ENCODE assay signal across 7 cellular contexts in the genomic region with DNA sequence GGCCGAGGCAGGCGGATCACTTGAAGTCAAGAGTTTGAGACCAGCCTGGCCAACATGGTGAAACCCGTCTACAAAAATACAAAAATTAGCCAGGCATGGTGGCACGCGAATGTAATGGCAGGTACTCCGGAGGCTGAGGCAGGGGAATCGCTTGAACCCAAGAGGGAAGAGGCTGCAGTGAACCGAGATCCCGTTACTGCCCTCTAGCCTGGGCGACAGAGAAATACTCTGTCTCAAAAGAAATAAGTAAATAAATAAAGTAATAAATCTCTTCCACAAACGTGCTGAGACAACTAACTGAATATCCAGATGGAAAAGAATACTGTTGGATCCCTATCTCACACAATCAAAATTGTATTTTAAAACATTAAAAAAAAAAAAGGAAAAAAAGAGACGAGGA. TPM values are rescaled to one million over a fixed set of nuclear protein-coding genes. Genes with fewer than 3 reads are reported as not detected.
DNase-seq lines count a peak whose midpoint lies in the region; ATAC-seq and TF ChIP-seq lines count a peak whose summit lies in the region.

No MANE protein-coding gene starts in this region.

- H3K36me3 Mint-ChIP-seq in GM23338 (ENCODE audit: low read depth) = peaks cover 7% of the 10 kb centered on the region; the same call in 2 of the 3 replicates
- no peaks in the 10 kb centered on the region for H3K36me3 Mint-ChIP-seq in Calu3 (ENCODE audit: insufficient read depth, unreplicated experiment)

- H3K79me2 ChIP-seq in GM23338 (replicated peaks; ENCODE audit: insufficient read depth) = peaks cover 17% of the 10 kb centered on the region
- peaks cover 20% of the 10 kb centered on the region for H3K79me2 ChIP-seq in hepatocyte

- TF ChIP-seq CTCF in GM23338 (conservative IDR thresholded peaks at IDR 0.05; ENCODE audit: low read depth in 2 of 2) = peak; percentile 49
- TF ChIP-seq CTCF in WI38 (IDR thresholded peaks at IDR 0.05; ENCODE audit: low read depth, low read length) = no peak
- TF ChIP-seq CTCF in hepatocyte (IDR thresholded peaks at IDR 0.05; ENCODE audit: poor library complexity) = peak; percentile 18
- no peak for TF ChIP-seq CTCF in Calu3 (IDR thresholded peaks at IDR 0.05; ENCODE audit: unreplicated experiment)

- no peaks in the 10 kb centered on the region for H3K27me3 ChIP-seq in GM23338 (ENCODE audit: insufficient read depth)
- no peaks in the 10 kb centered on the region for H3K27me3 ChIP-seq in hepatocyte

- no peaks in the 10 kb centered on the region for H3K9me3 ChIP-seq in hepatocyte (ENCODE audit: low read depth)

- H3K4me2 ChIP-seq in GM23338 = peak overlapping the region; percentile 96
- H3K4me2 ChIP-seq in hepatocyte = peak overlapping the region; percentile 95

- H3K36me3 ChIP-seq in GM23338 (ENCODE audit: insufficient read depth) = no peaks in the 10 kb centered on the region
- H3K36me3 ChIP-seq in hepatocyte (replicated peaks; ENCODE audit: insufficient read depth, low read depth) = no peaks in the 10 kb centered on the region

- H3K4me1 Mint-ChIP-seq in GM23338 (peaks cover 39% of the 10 kb centered on the region), Calu3 (ENCODE audit: low read depth, unreplicated experiment) (no peaks in the 10 kb centered on the region)

- H3K27ac Mint-ChIP-seq in GM23338 (no peak overlapping the region), Calu3 (ENCODE audit: unreplicated experiment) (no peak overlapping the region)

- H4K20me1 ChIP-seq in GM23338 (replicated peaks; ENCODE audit: insufficient read depth) = no peaks in the 10 kb centered on the region
- H4K20me1 ChIP-seq in hepatocyte (ENCODE audit: insufficient read depth, poor library complexity, severe bottlenecking) = no peaks in the 10 kb centered on the region

- DNase-seq in GM23338 (ENCODE audit: low spot score) (no peak), hepatocyte (ENCODE audit: low spot score) (peak; percentile 21), skeletal muscle cell (ENCODE audit: low read depth) (no peak), SIG-M5 (lab: John Stamatoyannopoulos, UW) (no peak), Calu3 (no peak)
- DNase-seq in stimulated activated CD4-positive, alpha-beta T cell treated with anti-CD3 and anti-CD28 coated beads, Interleukin-2, amount 100 ng/mL, for 24 hours = no peak

- H2AFZ ChIP-seq in GM23338 = peak overlapping the region; percentile 93
- peak overlapping the region; percentile 78 for H2AFZ ChIP-seq in hepatocyte

- CTCF ChIA-PET in Calu3 (lab: Charles Lee) = no interaction called here

- 0 out of 2 replicates have a peak, but pooled peaks cover 7% of the 10 kb centered on the region for H3F3A ChIP-seq in GM23338 (replicated peaks; ENCODE audit: low read depth)

- H3K4me1 ChIP-seq in GM23338 (ENCODE audit: insufficient read depth) = peaks cover 18% of the 10 kb centered on the region
- peaks cover 5% of the 10 kb centered on the region for H3K4me1 ChIP-seq in hepatocyte (ENCODE audit: insufficient read depth)

- H3K4me3 Mint-ChIP-seq in GM23338 (peak overlapping the region; percentile 98), Calu3 (ENCODE audit: low read depth, unreplicated experiment) (no peak overlapping the region)

- H3K4me3 ChIP-seq in GM23338 (peak overlapping the region; percentile 98), WI38 (ENCODE audit: low read depth, low read length) (peak overlapping the region; percentile 66), hepatocyte (peak overlapping the region; percentile 65), skeletal muscle cell (ENCODE audit: low read depth, low read length) (peak overlapping the region; percentile 72)

- BruUV-seq in Calu3 (replicated peaks; lab: Mats Ljungman, UMichigan) = no TSS peak

- H3K9me3 Mint-ChIP-seq in GM23338 = 0 out of 3 replicates have a peak, but pooled peaks cover 2% of the 10 kb centered on the region
- peaks cover 25% of the 10 kb centered on the region for H3K9me3 Mint-ChIP-seq in Calu3 (ENCODE audit: low read depth, unreplicated experiment)

- H3K27ac ChIP-seq in GM23338 (ENCODE audit: low read depth) (peak overlapping the region; percentile 36; the same call in 1 of the 2 replicates), hepatocyte (peak overlapping the region; percentile 50)

- H3K27me3 Mint-ChIP-seq in GM23338 (ENCODE audit: insufficient read depth, low read depth, poor library complexity) (peaks cover 7% of the 10 kb centered on the region), Calu3 (ENCODE audit: unreplicated experiment) (no peaks in the 10 kb centered on the region)

- no peaks in the 10 kb centered on the region for H3K9me2 ChIP-seq in GM23338 (ENCODE audit: insufficient read depth)
- H3K9me2 ChIP-seq in hepatocyte (replicated peaks; ENCODE audit: insufficient read depth) = no peaks in the 10 kb centered on the region

- 24% methylated on average over 12 of the region's 12 CpGs for WGBS in hepatocyte (ENCODE audit: low lambda C conversion rate, missing lambda C conversion rate)

- peak; percentile 6; the same call in 2 of the 3 replicates for ATAC-seq in GM23338

- intact Hi-C loops in Calu3 (cut with micrococcal nuclease; ENCODE audit: unreplicated experiment) = no loop called here

TF ChIP-seq in GM23338, 12 proteins besides CTCF, POLR2A, EP300 and RAD21 (continues in another document):
- TF ChIP-seq STAT1 (IDR thresholded peaks at IDR 0.05; ENCODE audit: unreplicated experiment) = no peak
- TF ChIP-seq JUNB (IDR thresholded peaks at IDR 0.05; ENCODE audit: unreplicated experiment) = no peak
- TF ChIP-seq ZNF331 (CRISPR knock-in tag; IDR thresholded peaks at IDR 0.05; ENCODE audit: low read depth) = no peak
- no peak for TF ChIP-seq CREB1 (CRISPR knock-in tag; IDR thresholded peaks at IDR 0.05; ENCODE audit: low read depth)
- no peak for TF ChIP-seq REST (IDR thresholded peaks at IDR 0.05; ENCODE audit: unreplicated experiment)
- TF ChIP-seq NANOG (IDR thresholded peaks at IDR 0.05; ENCODE audit: borderline replicate concordance) = no peak
- TF ChIP-seq POLR2AphosphoS5 (IDR thresholded peaks at IDR 0.05; ENCODE audit: low read depth) = no peak

RNA-seq across cellular contexts. Expression of gene ZNF813, which starts 0.8 kb away (rescaled TPM):
- 29.3 and 30.9 TPM in 2 replicates for total RNA-seq in GM23338 (2014; rRNA removed; shearing (Covaris generic))
- polyA plus RNA-seq in GM23338 (2016; fragmentation: Nextera tagmentation; extraction: Ambion mirVana) = 5.3 and 6.4 TPM in 2 replicates
- 7.7 and 8.6 TPM in 2 replicates for total RNA-seq in hepatocyte
- 2.3 and 2.8 TPM in 2 replicates for polyA plus RNA-seq in hepatocyte
- not detected in 2 replicates for total RNA-seq in Calu3 (2022)

RNA-seq across cellular contexts. Expression of gene ZNF761, which starts 34.9 kb away (rescaled TPM):
- total RNA-seq in GM23338 (2014; rRNA removed; shearing (Covaris generic)) = 35.0 and 40.1 TPM in 2 replicates
- polyA plus RNA-seq in GM23338 (2016; fragmentation: Nextera tagmentation; extraction: Ambion mirVana) (13.4 and 17.1 TPM in 2 replicates), hepatocyte (11.5 and 13.5 TPM in 2 replicates)
- total RNA-seq in hepatocyte (27.7 and 28.1 TPM in 2 replicates), Calu3 (2022) (10.6 and 11.4 TPM in 2 replicates)

Comparison
In these comparisons a context has a peak if more than half of its experiments do, and no peak if none do; other contexts are left out.
1. CTCF ChIP-seq: peak in GM23338 (2 of 2) and hepatocyte (single experiment); none in WI38 (single experiment) and Calu3 (single experiment).
2. Peak in every context shown above with its lines, with median percentiles within 50 percentile points of each other: H3K4me3 ChIP-seq.